17 cellular contexts compared by ENCODE assay signal in genomic region chr19:18423258-18424020, GRCh38. TPM values are rescaled to one million over a fixed set of nuclear protein-coding genes. Genes with fewer than 3 reads are reported as not detected.
DNase-seq lines count a peak whose midpoint lies in the region; ATAC-seq and FAIRE-seq lines count a peak whose summit lies in the region.
"Had no signal": no experiment of that assay in that cellular context is flagged by ENCODE, and none has a peak within 500 bp of the region (broad histone marks: within the 10 kb centered on the region; RNA-seq: fewer than 3 reads in every experiment).

No MANE protein-coding gene starts in this region.

- H3K9ac ChIP-seq in BLaER1 treated with 17β-estradiol and CSF1 and Interleukin-3, amounts not matched to agents 10 nM and 100 nM: peak overlapping the region; percentile 46 to 95 (median 60); a peak in 21 of 22 replicates

- peaks cover 72 to 87% (median 78%) of the 10 kb centered on the region in 11 experiments for H4K20me1 ChIP-seq in BLaER1 treated with 17β-estradiol and CSF1 and Interleukin-3, amounts not matched to agents 10 nM and 100 nM

- H3K27me3 ChIP-seq in BLaER1 treated with 17β-estradiol and CSF1 and Interleukin-3, amounts not matched to agents 10 nM and 100 nM: no peaks in the 10 kb centered on the region
- peaks cover 15% of the 10 kb centered on the region for H3K27me3 ChIP-seq in H7 (ENCODE audit: control insufficient read depth, insufficient read depth, low read length)

- ATAC-seq in natural killer cell treated with Interleukin-12 subunit alpha and Interleukin-12 subunit beta and Interleukin-15 and Interleukin-18, amount 100 ng/mL, for 72 hours: no peak
- ATAC-seq in GM21825 (IDR thresholded peaks at IDR 0.05; ENCODE audit: unreplicated experiment): no peak
- ATAC-seq: stimulated activated naive CD8-positive, alpha-beta T cell treated with anti-CD3 and anti-CD28 coated beads, Interleukin-15, Interleukin-2, amounts not matched to agents 100 U/mL and 50 U/mL, for 24 hours had no signal

- H3K9me3 ChIP-seq in BLaER1 treated with 17β-estradiol and CSF1 and Interleukin-3, amounts not matched to agents 10 nM and 100 nM (replicated peaks in 1 of 11): no peaks in the 10 kb centered on the region

- H3K4me3 ChIP-seq in BLaER1 treated with 17β-estradiol and CSF1 and Interleukin-3, amounts not matched to agents 10 nM and 100 nM: peak overlapping the region in 6 of 10 experiments; percentile 12 to 42 (median 24); a peak in 9 of 20 replicates
- no peak overlapping the region for H3K4me3 ChIP-seq in H7 (ENCODE audit: insufficient read depth, low read depth, low read length)

- peak overlapping the region; percentile 94 for H3K4me3 Mint-ChIP-seq in natural killer cell treated with Interleukin-12 subunit alpha and Interleukin-12 subunit beta and Interleukin-15 and Interleukin-18, amount 100 ng/mL, for 72 hours

- H3K9me3 Mint-ChIP-seq in natural killer cell treated with Interleukin-12 subunit alpha and Interleukin-12 subunit beta and Interleukin-15 and Interleukin-18, amount 100 ng/mL, for 72 hours: no peaks in the 10 kb centered on the region

- DNase-seq in H7 (peak; percentile 51), caudate nucleus (lab: John Stamatoyannopoulos, UW) (no peak), NK-92 (lab: John Stamatoyannopoulos, UW; ENCODE audit: unreplicated experiment) (no peak), urothelium cell line (ENCODE audit: low spot score) (no peak), D341Med (ENCODE audit: low spot score) (no peak)
- no peak for DNase-seq in natural killer cell treated with Interleukin-12 subunit alpha and Interleukin-12 subunit beta and Interleukin-15 and Interleukin-18, amount 100 ng/mL, for 72 hours (ENCODE audit: low spot score)
- DNase-seq: COR-L47; NCI-H1417 treated with DMSO at 0.1 percent for 48 hours; NCI-H526 treated with DMSO at 0.1 percent for 48 hours; nucleus accumbens; SHP77; stimulated activated CD4-positive, alpha-beta T cell treated with anti-CD3 and anti-CD28 coated beads, Interleukin-1b, Interleukin-23, amount 100 ng/mL, for 48 hours; stimulated activated naive CD8-positive, alpha-beta T cell treated with anti-CD3 and anti-CD28 coated beads, Interleukin-15, Interleukin-2, amounts not matched to agents 100 U/mL and 50 U/mL, for 24 hours had no signal

- H3K4me1 ChIP-seq in BLaER1 treated with 17β-estradiol and CSF1 and Interleukin-3, amounts not matched to agents 10 nM and 100 nM: peaks cover 85 to 94% (median 90%) of the 10 kb centered on the region in 10 experiments

- H3K4me1 Mint-ChIP-seq in natural killer cell treated with Interleukin-12 subunit alpha and Interleukin-12 subunit beta and Interleukin-15 and Interleukin-18, amount 100 ng/mL, for 72 hours (ENCODE audit: low read depth in 2 of 2): peaks cover 35 to 44% of the 10 kb centered on the region in 2 donors

- H3K27me3 Mint-ChIP-seq in natural killer cell treated with Interleukin-12 subunit alpha and Interleukin-12 subunit beta and Interleukin-15 and Interleukin-18, amount 100 ng/mL, for 72 hours: no peaks in the 10 kb centered on the region

- H3K36me3 ChIP-seq in BLaER1 treated with 17β-estradiol and CSF1 and Interleukin-3, amounts not matched to agents 10 nM and 100 nM: peaks cover 0 to 23% (median 0%) of the 10 kb centered on the region in 11 experiments; a peak in 7 of 22 replicates
- H3K36me3 ChIP-seq in H7 (replicated peaks; ENCODE audit: control insufficient read depth, insufficient read depth, low read length): no peaks in the 10 kb centered on the region

- peak overlapping the region; percentile 91 to 98 (median 95) for H3K4me2 ChIP-seq in BLaER1 treated with 17β-estradiol and CSF1 and Interleukin-3, amounts not matched to agents 10 nM and 100 nM

- peak overlapping the region in 7 of 11 experiments; percentile 1 to 92 (median 25); a peak in 9 of 22 replicates for H3K27ac ChIP-seq in BLaER1 treated with 17β-estradiol and CSF1 and Interleukin-3, amounts not matched to agents 10 nM and 100 nM
- H3K27ac ChIP-seq in caudate nucleus (ENCODE audit: low read depth, low read length): peak overlapping the region; percentile 58

- no peak for FAIRE-seq in urothelium cell line (lab: Jason Lieb, UNC)
- FAIRE-seq: H54, keratinocyte had no signal

- H3K36me3 Mint-ChIP-seq in natural killer cell treated with Interleukin-12 subunit alpha and Interleukin-12 subunit beta and Interleukin-15 and Interleukin-18, amount 100 ng/mL, for 72 hours: no peaks in the 10 kb centered on the region

- peak overlapping the region; percentile 91 to 94 for H3K27ac Mint-ChIP-seq in natural killer cell treated with Interleukin-12 subunit alpha and Interleukin-12 subunit beta and Interleukin-15 and Interleukin-18, amount 100 ng/mL, for 72 hours

RNA-seq across cellular contexts. Expression of gene SSBP4, which starts 4.2 kb away (rescaled TPM):
- 91.1 and 134 TPM in 2 replicates for total RNA-seq in H7 (2014; rRNA removed; shearing (Covaris generic))
- total RNA-seq in natural killer cell treated with Interleukin-12 subunit alpha and Interleukin-12 subunit beta and Interleukin-15 and Interleukin-18, amount 100 ng/mL, for 72 hours: 100 to 1,000 TPM; 112 to 271 TPM

RNA-seq across cellular contexts. Expression of gene ISYNA1, which starts 14.5 kb away (rescaled TPM):
- 183 and 212 TPM in 2 replicates for total RNA-seq in H7 (2014; rRNA removed; shearing (Covaris generic))
- total RNA-seq in natural killer cell treated with Interleukin-12 subunit alpha and Interleukin-12 subunit beta and Interleukin-15 and Interleukin-18, amount 100 ng/mL, for 72 hours: 10 to 100 TPM; 19.0 to 25.6 TPM

RNA-seq across cellular contexts. Expression of gene LRRC25, which starts 26.0 kb away (rescaled TPM):
- total RNA-seq in H7 (2014; rRNA removed; shearing (Covaris generic)): 0.76 TPM in 1 of 2 replicates, not detected in the other
- total RNA-seq in natural killer cell treated with Interleukin-12 subunit alpha and Interleukin-12 subunit beta and Interleukin-15 and Interleukin-18, amount 100 ng/mL, for 72 hours: not detected

RNA-seq across cellular contexts. Expression of gene GDF15, which starts 37.5 kb away (rescaled TPM):
- total RNA-seq in H7 (2014; rRNA removed; shearing (Covaris generic)): 0.30 and 1.4 TPM in 2 replicates
- total RNA-seq in natural killer cell treated with Interleukin-12 subunit alpha and Interleukin-12 subunit beta and Interleukin-15 and Interleukin-18, amount 100 ng/mL, for 72 hours: under 1 TPM in 1 of 2 donors, not detected in 1; 0.71 TPM
